In the genomic region with DNA sequence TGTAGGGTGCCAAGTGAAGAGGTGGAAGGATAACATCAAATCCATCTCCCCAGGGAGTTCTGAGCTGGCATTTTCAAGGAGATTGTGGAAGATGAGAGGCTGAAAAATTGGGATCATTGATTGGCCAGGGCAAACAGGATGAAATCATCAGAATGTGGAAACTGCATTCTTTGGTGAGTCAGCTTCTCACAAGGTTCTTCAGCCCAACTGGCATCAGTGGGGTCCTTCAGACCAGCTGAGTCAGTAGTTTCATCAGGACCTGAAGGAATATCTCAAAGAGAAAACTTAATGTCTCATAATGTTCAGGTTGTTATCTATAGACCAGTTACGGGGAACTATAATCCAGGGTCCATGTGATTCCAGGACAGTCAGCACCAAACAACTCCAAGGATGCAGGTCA, we compare ENCODE assay signal across 18 cellular contexts.
A peak's percentile ranks its signal among the peaks of the same experiment; 100 is the strongest.
DNase-seq lines count a peak whose midpoint lies in the region; ATAC-seq and TF ChIP-seq lines count a peak whose summit lies in the region.
"Had no signal": no experiment of that assay in that cellular context is flagged by ENCODE, and none has a peak within 500 bp of the region (broad histone marks: within the 10 kb centered on the region; RNA-seq: fewer than 3 reads in every experiment).

No MANE protein-coding gene starts in this region.

- H4K8ac ChIP-seq in IMR-90 (ENCODE audit: low read depth in 2 of 2, low read length in 2 of 2), result no peak overlapping the region

- H3K4me2 ChIP-seq in IMR-90 (ENCODE audit: low read depth, low read length), result no peak overlapping the region

- CTCF ChIA-PET in IMR-90 (lab: Yijun Ruan, JAX), result interaction anchor here (0.5 to 0.8 kb wide), 2 partner anchors 15 to 1015 kb away, joined by 3 to 10 read pairs; no protein-coding TSS in a partner anchor

- H2AFZ ChIP-seq in IMR-90 (replicated peaks; ENCODE audit: low read length, poor library complexity), result no peak overlapping the region

- H2BK20ac ChIP-seq in IMR-90 (ENCODE audit: low read depth, low read length), result no peak overlapping the region

- H2AK9ac ChIP-seq in IMR-90 (replicated peaks; ENCODE audit: low read depth, low read length, poor library complexity), result no peak overlapping the region

- H2BK5ac ChIP-seq in IMR-90 (ENCODE audit: low read depth, low read length, poor library complexity, severe bottlenecking), result no peak overlapping the region

- no CpG with 5 or more reads among the region's 1 CpG for whole genome bisulfite sequencing in IMR-90 (ENCODE audit: extremely low coverage in 2 of 2, insufficient read length in 1 of 2), 2 experiments

- no peak overlapping the region for H3K14ac ChIP-seq in IMR-90 (replicated peaks; ENCODE audit: low read depth, low read length)

- no peaks in the 10 kb centered on the region for H3K9me1 ChIP-seq in IMR-90 (ENCODE audit: insufficient read depth, low read length)

- DNase-seq in AG20443 (ENCODE audit: low spot score) (peak; percentile 54), IMR-90 (peak; percentile 62), cardiac fibroblast (ENCODE audit: low read depth in 2 of 2) (peak; percentile 68 to 94), kidney glomerular epithelial cell (lab: John Stamatoyannopoulos, UW) (peak; percentile 32), NCI-H82 (lab: John Stamatoyannopoulos, UW) (no peak)
- DNase-seq: activated CD4-positive, alpha-beta T cell treated with anti-CD3 and anti-CD28 coated beads, Interleukin-2, amount 50 U/mL, for 48 hours; activated T-cell treated with anti-CD3 and anti-CD28 coated beads, Interleukin-2, amount 50 U/mL, for 48 hours; C1 segment of cervical spinal cord; DND-41; gastrocnemius medialis; NCI-H1048; stimulated activated CD4-positive, alpha-beta T cell treated with anti-CD3 and anti-CD28 coated beads, Interleukin-15, amount 100 ng/mL, for 24 hours; testis had no signal

- POLR2A ChIA-PET in IMR-90 (lab: Charles Lee; ENCODE audit: unreplicated experiment), result no interaction called here

- H3K9ac ChIP-seq in IMR-90 (ENCODE audit: low read depth, low read length), result no peak overlapping the region

- in situ Hi-C loops in IMR-90 (cut with MboI; ENCODE audit: low sequenced_read_pairs), result no loop called here

- TF ChIP-seq POLR2A in IMR-90 (IDR thresholded peaks at IDR 0.05; ENCODE audit: low read depth, low read length), result no peak
- TF ChIP-seq POLR2A in GM18505 (IDR thresholded peaks at IDR 0.05; ENCODE audit: borderline replicate concordance, extremely low read depth, insufficient read depth, insufficient read length), result no peak

- no peaks in the 10 kb centered on the region for H3K9me3 ChIP-seq in IMR-90 (ENCODE audit: control insufficient read depth, insufficient read depth, low read length)
- H3K9me3 ChIP-seq: adrenal gland, gastrocnemius medialis, testis had no signal

- H3K4me3 ChIP-seq in IMR-90 (ENCODE audit: insufficient read depth, low read depth, low read length) (no peak overlapping the region), cardiac fibroblast (replicated peaks in 1 of 2; ENCODE audit: low read depth in 2 of 2, low read length in 2 of 2) (no peak overlapping the region)
- H3K4me3 ChIP-seq: adrenal gland, gastrocnemius medialis, GM12878, testis had no signal

- H3K4me1 ChIP-seq in IMR-90 (ENCODE audit: control insufficient read depth, insufficient read depth, low read length), result peaks cover 3% of the 10 kb centered on the region; the same call in 1 of the 2 replicates
- H3K4me1 ChIP-seq: adrenal gland, gastrocnemius medialis, testis had no signal

- H2AK5ac ChIP-seq in IMR-90 (ENCODE audit: low read depth, low read length), result no peak overlapping the region

- H3K4ac ChIP-seq in IMR-90 (ENCODE audit: low read depth, low read length), result no peak overlapping the region; the same call in 1 of the 2 replicates

- H3K56ac ChIP-seq in IMR-90 (ENCODE audit: extremely low read depth, insufficient read depth, low read length), result no peak overlapping the region

- no peak overlapping the region for H3K23ac ChIP-seq in IMR-90 (ENCODE audit: low read depth, low read length)

- dilution Hi-C loops in IMR-90 (cut with HindIII; ENCODE audit: low sequenced_read_pairs, unreplicated experiment), result no loop called here

- H4K91ac ChIP-seq in IMR-90 (ENCODE audit: insufficient read depth, low read depth, low read length), result no peak overlapping the region

- no peak overlapping the region for H3K18ac ChIP-seq in IMR-90 (ENCODE audit: low read depth, low read length)

- no peaks in the 10 kb centered on the region for H3K27me3 ChIP-seq in IMR-90 (ENCODE audit: control insufficient read depth, insufficient read depth, low read length)
- H3K27me3 ChIP-seq: adrenal gland, gastrocnemius medialis, testis had no signal

- TF ChIP-seq CTCF in IMR-90 (conservative IDR thresholded peaks at IDR 0.05; ENCODE audit: low read depth, low read length), result no peak
- no peak for TF ChIP-seq CTCF in cardiac fibroblast (IDR thresholded peaks at IDR 0.05; ENCODE audit: low read depth, low read length)

- intact Hi-C loops in IMR-90 (cut with micrococcal nuclease), result no loop called here

- BruUV-seq in IMR-90 (replicated peaks; lab: Mats Ljungman, UMichigan), result no TSS peak

- H4K20me1 ChIP-seq in IMR-90 (ENCODE audit: insufficient read depth, low read length), result no peaks in the 10 kb centered on the region

- H3K36me3 ChIP-seq in IMR-90 (ENCODE audit: control insufficient read depth, insufficient read depth, low read length), result no peaks in the 10 kb centered on the region
- H3K36me3 ChIP-seq: adrenal gland, gastrocnemius medialis had no signal

- H3K27ac ChIP-seq in IMR-90 (ENCODE audit: insufficient read depth, low read length), result no peak overlapping the region
- H3K27ac ChIP-seq: adrenal gland, gastrocnemius medialis, testis had no signal

- H2BK15ac ChIP-seq in IMR-90 (ENCODE audit: low read depth, low read length), result no peak overlapping the region

- H4K5ac ChIP-seq in IMR-90 (ENCODE audit: low read depth, low read length), result no peak overlapping the region

- ATAC-seq in IMR-90 (ENCODE audit: low read depth) (peak; percentile 63), GM19328 (IDR thresholded peaks at IDR 0.05; ENCODE audit: unreplicated experiment) (no peak), GM18505 (IDR thresholded peaks at IDR 0.05; ENCODE audit: unreplicated experiment) (no peak), GM18502 (IDR thresholded peaks at IDR 0.05; ENCODE audit: poor library complexity, unreplicated experiment) (no peak)
- ATAC-seq: gastrocnemius medialis, GM12878 had no signal

- H2BK120ac ChIP-seq in IMR-90 (ENCODE audit: low read depth, low read length), result peak overlapping the region; percentile 55; the same call in 1 of the 2 replicates

- no peak for TF ChIP-seq RAD21 in IMR-90 (IDR thresholded peaks at IDR 0.05; ENCODE audit: low read length)

- H3K79me1 ChIP-seq in IMR-90 (ENCODE audit: low read depth in 1 of 2, low read length in 2 of 2), result no peaks in the 10 kb centered on the region

TF ChIP-seq in IMR-90, 13 proteins besides CTCF, POLR2A, EP300 and RAD21:
- TF ChIP-seq RFX5 (IDR thresholded peaks at IDR 0.05; ENCODE audit: low read depth, low read length) (no peak), MAFK (IDR thresholded peaks at IDR 0.05; ENCODE audit: low read depth, low read length) (peak; percentile 63)
